In genomic region chr2:96145028-96145939, GRCh38 we compare ENCODE assay signal across 8 cellular contexts. TPM values are rescaled to one million over a fixed set of nuclear protein-coding genes. Genes with fewer than 3 reads are reported as not detected.
DNase-seq lines count a peak whose midpoint lies in the region; ATAC-seq lines count a peak whose summit lies in the region.

Gene DUSP2 (minus strand): TSS chr2:96145440. CDS start chr2:96145354, 86 bp downstream.

- H3K9ac ChIP-seq in iPS-15b (ENCODE audit: low read depth, low read length) (peak within 1 kb of the TSS; percentile 32), skeletal muscle satellite cell (ENCODE audit: low read depth, low read length) (peak within 1 kb of the TSS; percentile 73)

- peaks cover 13% of the 10 kb centered on the region for H3K4me1 ChIP-seq in iPS-15b (ENCODE audit: control insufficient read depth, insufficient read depth, low read length)
- H3K4me1 ChIP-seq in skeletal muscle satellite cell (ENCODE audit: control insufficient read depth, insufficient read depth, low read length) = peaks cover 27% of the 10 kb centered on the region

- peak within 1 kb of the TSS; percentile 52 for H3K4me3 ChIP-seq in iPS-15b (ENCODE audit: low read depth, low read length)
- H3K4me3 ChIP-seq in skeletal muscle satellite cell (ENCODE audit: low read length) = peak within 1 kb of the TSS; percentile 78

- peak within 1 kb of the TSS; percentile 96 for H3K27ac ChIP-seq in KOPT-K1 (ENCODE audit: low read depth, low read length, poor library complexity, severe bottlenecking)

- DNase-seq in G401 (ENCODE audit: low spot score) (peak; percentile 66), T-helper 9 cell (peak; percentile 82), astrocyte of the hippocampus (ENCODE audit: low read depth, low spot score) (peak; percentile 85), NCI-H1436 treated with DMSO at 0.1 percent for 48 hours (lab: John Stamatoyannopoulos, UW) (no peak)

- no peaks in the 10 kb centered on the region for H3K9me3 ChIP-seq in KOPT-K1 (ENCODE audit: insufficient read depth, low read length, poor library complexity, severe bottlenecking)
- H3K9me3 ChIP-seq in iPS-15b (ENCODE audit: control insufficient read depth, insufficient read depth, low read length) = no peaks in the 10 kb centered on the region
- H3K9me3 ChIP-seq in skeletal muscle satellite cell (replicated peaks; ENCODE audit: low read length) = no peaks in the 10 kb centered on the region

- peaks cover 28% of the 10 kb centered on the region for H3K36me3 ChIP-seq in KOPT-K1 (ENCODE audit: insufficient read depth, low read length)
- H3K36me3 ChIP-seq in iPS-15b (ENCODE audit: control insufficient read depth, insufficient read depth, low read length) = no peaks in the 10 kb centered on the region
- no peaks in the 10 kb centered on the region for H3K36me3 ChIP-seq in skeletal muscle satellite cell (ENCODE audit: insufficient read depth, low read length)

- H3K4me2 ChIP-seq in skeletal muscle satellite cell (ENCODE audit: low read length) = peak within 1 kb of the TSS; percentile 99

- in situ Hi-C loops in G401 (cut with HindIII; ENCODE audit: low sequenced_read_pairs) = no loop called here

- peak; percentile 44 for ATAC-seq in GM21737 (IDR thresholded peaks at IDR 0.05; ENCODE audit: unreplicated experiment)

- H3K27me3 ChIP-seq in iPS-15b (ENCODE audit: control insufficient read depth, insufficient read depth, low read length) (peaks cover 24% of the 10 kb centered on the region), skeletal muscle satellite cell (ENCODE audit: control insufficient read depth, insufficient read depth, low read length) (no peaks in the 10 kb centered on the region)

RNA-seq across cellular contexts. Expression of gene DUSP2, which starts in this region (rescaled TPM):
- 37.2 and 44.4 TPM in 2 replicates for total RNA-seq in G401 (2014; rRNA removed; shearing (Covaris generic))
- total RNA-seq in skeletal muscle satellite cell (2012; rRNA removed) = 1.7 and 1.8 TPM in 2 replicates
